8 cellular contexts compared by ENCODE assay signal in genomic region chr6:170554888-170555137, GRCh38. TPM values are rescaled to one million over a fixed set of nuclear protein-coding genes. Genes with fewer than 3 reads are reported as not detected.
DNase-seq lines count a peak whose midpoint lies in the region; ATAC-seq and TF ChIP-seq lines count a peak whose summit lies in the region.

No MANE protein-coding gene starts in this region.

- BruUV-seq in Panc1 (replicated peaks; lab: Mats Ljungman, UMichigan), result no TSS peak

- H3K27me3 Mint-ChIP-seq in CD8-positive, alpha-beta memory T cell, result no peaks in the 10 kb centered on the region

- peaks cover 0 to 35% (median 12%) of the 10 kb centered on the region in 3 donors for H3K36me3 Mint-ChIP-seq in CD8-positive, alpha-beta memory T cell

- H3K9me3 Mint-ChIP-seq in CD8-positive, alpha-beta memory T cell, result no peaks in the 10 kb centered on the region

- TF ChIP-seq CTCF in Panc1 (IDR thresholded peaks at IDR 0.05) (no peak), foreskin fibroblast (IDR thresholded peaks at IDR 0.05; ENCODE audit: low read depth, low read length) (no peak), retinal pigment epithelial cell (conservative IDR thresholded peaks at IDR 0.05; ENCODE audit: low read depth, low read length) (no peak)

- CTCF ChIA-PET in CD8-positive, alpha-beta memory T cell (lab: Charles Lee), result no interaction called here
- CTCF ChIA-PET in Panc1 (lab: Charles Lee), result no interaction called here

- no peak for ATAC-seq in Panc1
- no peak for ATAC-seq in GM21576 (IDR thresholded peaks at IDR 0.05; ENCODE audit: unreplicated experiment)
- ATAC-seq in HG02870 (IDR thresholded peaks at IDR 0.05; ENCODE audit: unreplicated experiment), result no peak
- no peak for ATAC-seq in HG02610 (IDR thresholded peaks at IDR 0.05; ENCODE audit: unreplicated experiment)

- H3K9me3 ChIP-seq in CD8-positive, alpha-beta memory T cell (ENCODE audit: low read length), result no peaks in the 10 kb centered on the region
- H3K9me3 ChIP-seq in Panc1 (ENCODE audit: control insufficient read depth, insufficient read depth, low read depth, low read length), result no peaks in the 10 kb centered on the region

- POLR2A ChIA-PET in CD8-positive, alpha-beta memory T cell (lab: Charles Lee), result interaction anchor here (3.4 kb wide), 1 partner anchor 29 kb away, joined by 43 read pairs; the partner anchor contains the start of gene PDCD2
- POLR2A ChIA-PET in Panc1 (lab: Charles Lee), result interaction anchor here (0.9 kb wide), 1 partner anchor 787 kb away, joined by 4 read pairs; no protein-coding TSS in a partner anchor

- no peak overlapping the region for H3K27ac Mint-ChIP-seq in CD8-positive, alpha-beta memory T cell

- no peaks in the 10 kb centered on the region for H3K36me3 ChIP-seq in CD8-positive, alpha-beta memory T cell (ENCODE audit: insufficient read depth, low read length)
- H3K36me3 ChIP-seq in Panc1 (ENCODE audit: control insufficient read depth, insufficient read depth, low read length), result peaks cover 6% of the 10 kb centered on the region

- intact Hi-C loops in Panc1 (cut with micrococcal nuclease; ENCODE audit: unreplicated experiment), result no loop called here

- no peaks in the 10 kb centered on the region for H3K27me3 ChIP-seq in CD8-positive, alpha-beta memory T cell (ENCODE audit: insufficient read depth, low read length, poor library complexity, severe bottlenecking)
- no peaks in the 10 kb centered on the region for H3K27me3 ChIP-seq in Panc1 (ENCODE audit: control insufficient read depth, insufficient read depth, low read length)

- peak overlapping the region; percentile 78 for H3K4me3 ChIP-seq in CD8-positive, alpha-beta memory T cell (ENCODE audit: low read length)
- peak overlapping the region; percentile 84 to 99 for H3K4me3 ChIP-seq in Panc1 (ENCODE audit: low read depth in 2 of 2, low read length in 2 of 2)
- H3K4me3 ChIP-seq in foreskin fibroblast (ENCODE audit: low read depth in 1 of 2, low read length in 2 of 2), result peak overlapping the region; percentile 91 to 100
- peak overlapping the region; percentile 84 for H3K4me3 ChIP-seq in retinal pigment epithelial cell (ENCODE audit: low read length)

- in situ Hi-C loops in Panc1 (cut with HindIII; ENCODE audit: low pct_unique_long_range_greater_than_20kb, low sequenced_read_pairs), result no loop called here
- in situ Hi-C loops in ACHN (cut with HindIII; ENCODE audit: low pct_ligation_motif_present, low pct_unique_long_range_greater_than_20kb, low sequenced_read_pairs), result no loop called here

- peak overlapping the region; percentile 93 for H3K27ac ChIP-seq in CD8-positive, alpha-beta memory T cell (ENCODE audit: low read depth, low read length)
- peak overlapping the region; percentile 94 for H3K27ac ChIP-seq in Panc1 (ENCODE audit: low read length)

- H3K4me1 ChIP-seq in CD8-positive, alpha-beta memory T cell (ENCODE audit: insufficient read depth, low read length), result peaks cover 33% of the 10 kb centered on the region
- peaks cover 30% of the 10 kb centered on the region for H3K4me1 ChIP-seq in Panc1 (ENCODE audit: control insufficient read depth, insufficient read depth, low read length)

- no peak overlapping the region for H3K4me3 Mint-ChIP-seq in CD8-positive, alpha-beta memory T cell

- DNase-seq in CD8-positive, alpha-beta memory T cell, result no peak
- DNase-seq in Panc1 (ENCODE audit: low read depth, low spot score) (no peak), foreskin fibroblast (no peak), retinal pigment epithelial cell (ENCODE audit: low read depth) (no peak), ACHN (no peak)

- H3K4me1 Mint-ChIP-seq in CD8-positive, alpha-beta memory T cell, result peaks cover 20 to 29% (median 24%) of the 10 kb centered on the region in 3 donors

RNA-seq across cellular contexts. Expression of gene TBP, which starts 0.6 kb away (rescaled TPM):
- total RNA-seq in CD8-positive, alpha-beta memory T cell, result 10 to 100 TPM; 26.0 to 28.2 TPM
- polyA plus RNA-seq in CD8-positive, alpha-beta memory T cell, result 23.0 TPM
- 26.4 TPM for total RNA-seq in Panc1 (2021; ENCODE audit: unreplicated experiment)
- 27.5 TPM for polyA plus RNA-seq in Panc1 (2012; ENCODE audit: insufficient read length)

RNA-seq across cellular contexts. Expression of gene PSMB1, which starts 1.7 kb away (rescaled TPM):
- total RNA-seq in CD8-positive, alpha-beta memory T cell, result 100 to 1,000 TPM; 296 to 298 TPM
- 478 TPM for polyA plus RNA-seq in CD8-positive, alpha-beta memory T cell
- 305 TPM for total RNA-seq in Panc1 (2021; ENCODE audit: unreplicated experiment)
- 378 TPM for polyA plus RNA-seq in Panc1 (2012; ENCODE audit: insufficient read length)

RNA-seq across cellular contexts. Expression of gene PDCD2, which starts 29.6 kb away (rescaled TPM):
- total RNA-seq in CD8-positive, alpha-beta memory T cell, result 100 to 1,000 TPM; 155 to 158 TPM
- 115 TPM for polyA plus RNA-seq in CD8-positive, alpha-beta memory T cell
- total RNA-seq in Panc1 (2021; ENCODE audit: unreplicated experiment), result 121 TPM
- 88.0 TPM for polyA plus RNA-seq in Panc1 (2012; ENCODE audit: insufficient read length)
